Comparison of ENCODE assay signal across 1 cellular context in genomic region chr19:10835754-10836477, GRCh38.
TF ChIP-seq lines count a peak whose summit lies in the region.

TMED1 (minus strand) TSS chr19:10836212; CDS start chr19:10836191, 21 bp downstream.

TF ChIP-seq in HepG2, 621 proteins besides CTCF, POLR2A, EP300 and RAD21 (continued from another document and continues in another):
- TF ChIP-seq TFE3 (CRISPR knock-in tag; IDR thresholded peaks at IDR 0.05) (no peak; the same call in 1 of the 2 replicates), RERE (CRISPR knock-in tag; IDR thresholded peaks at IDR 0.05; ENCODE audit: low read depth) (no peak), ZBTB1 (CRISPR knock-in tag; IDR thresholded peaks at IDR 0.05; ENCODE audit: borderline replicate concordance) (no peak), ZNF501 (CRISPR knock-in tag; IDR thresholded peaks at IDR 0.05) (peak; percentile 88; the same call in 1 of the 2 replicates), ZBTB3 (CRISPR knock-in tag; IDR thresholded peaks at IDR 0.05; ENCODE audit: borderline replicate concordance, low read depth) (peak; percentile 63; the same call in 1 of the 2 replicates), KDM5A (IDR thresholded peaks at IDR 0.05; ENCODE audit: borderline replicate concordance, low read length) (peak; percentile 75; the same call in 1 of the 2 replicates), SIX4 (CRISPR knock-in tag; IDR thresholded peaks at IDR 0.05) (no peak), NR2F1 (CRISPR knock-in tag; IDR thresholded peaks at IDR 0.05) (no peak), ZNF7 (CRISPR knock-in tag; IDR thresholded peaks at IDR 0.05) (no peak), ZNF660 (CRISPR knock-in tag; IDR thresholded peaks at IDR 0.05; ENCODE audit: borderline replicate concordance, low read depth) (no peak; the same call in 1 of the 2 replicates), SNAPC4 (CRISPR knock-in tag; IDR thresholded peaks at IDR 0.05) (peak; percentile 26; the same call in 1 of the 2 replicates), ZBTB33 (CRISPR knock-in tag; IDR thresholded peaks at IDR 0.05) (no peak), ZNF234 (CRISPR knock-in tag; conservative IDR thresholded peaks at IDR 0.05) (no peak), NFAT5 (CRISPR knock-in tag; IDR thresholded peaks at IDR 0.05) (no peak), ZNF350 (CRISPR knock-in tag; IDR thresholded peaks at IDR 0.05; ENCODE audit: borderline replicate concordance, low read depth) (peak; percentile 96), ZNF691 (CRISPR knock-in tag; IDR thresholded peaks at IDR 0.05; ENCODE audit: borderline replicate concordance, low read depth) (0 out of 2 replicates have a peak, but pooled peaks have one; percentile 16), ZNF567 (CRISPR knock-in tag; IDR thresholded peaks at IDR 0.05; ENCODE audit: borderline replicate concordance) (0 out of 2 replicates have a peak, but pooled peaks have one; percentile 86), ZNF256 (CRISPR knock-in tag; conservative IDR thresholded peaks at IDR 0.05) (no peak), IRF9 (CRISPR knock-in tag; IDR thresholded peaks at IDR 0.05; ENCODE audit: borderline replicate concordance) (no peak), SP4 (CRISPR knock-in tag; IDR thresholded peaks at IDR 0.05) (peak; percentile 79), ZBTB37 (CRISPR knock-in tag; IDR thresholded peaks at IDR 0.05) (no peak), NFE2L2 (IDR thresholded peaks at IDR 0.05; ENCODE audit: low read length) (no peak), MNT (IDR thresholded peaks at IDR 0.05) (0 out of 2 replicates have a peak, but pooled peaks have one; percentile 14), PHB2 (IDR thresholded peaks at IDR 0.05; ENCODE audit: partially characterized antibody) (no peak), ZNF576 (CRISPR knock-in tag; IDR thresholded peaks at IDR 0.05) (no peak)
